In genomic region chr1:47936916-47937551, GRCh38 we compare ENCODE assay signal across 3 cellular contexts.
A peak's percentile ranks its signal among the peaks of the same experiment; 100 is the strongest.
TF ChIP-seq lines count a peak whose summit lies in the region.

No MANE protein-coding gene starts in this region.

TF ChIP-seq in HEK293, 187 proteins besides CTCF, POLR2A, EP300 and RAD21:
- TF ChIP-seq, protein P1, sequence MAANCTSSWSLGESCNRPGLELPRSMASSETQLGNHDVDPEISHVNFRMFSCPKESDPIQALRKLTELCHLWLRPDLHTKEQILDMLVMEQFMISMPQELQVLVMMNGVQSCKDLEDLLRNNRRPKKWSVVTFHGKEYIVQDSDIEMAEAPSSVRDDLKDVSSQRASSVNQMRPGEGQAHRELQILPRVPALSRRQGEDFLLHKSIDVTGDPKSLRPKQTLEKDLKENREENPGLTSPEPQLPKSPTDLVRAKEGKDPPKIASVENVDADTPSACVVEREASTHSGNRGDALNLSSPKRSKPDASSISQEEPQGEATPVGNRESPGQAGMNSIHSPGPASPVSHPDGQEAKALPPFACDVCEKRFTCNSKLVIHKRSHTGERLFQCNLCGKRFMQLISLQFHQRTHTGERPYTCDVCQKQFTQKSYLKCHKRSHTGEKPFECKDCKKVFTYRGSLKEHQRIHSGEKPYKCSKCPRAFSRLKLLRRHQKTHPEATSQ (tag by site-specific recombination; IDR thresholded peaks at IDR 0.05), result no peak
- no peak for TF ChIP-seq KLF8 (tag by site-specific recombination; IDR thresholded peaks at IDR 0.05)
- peak; percentile 7; the same call in 1 of the 2 replicates for TF ChIP-seq ZSCAN16 (tag by site-specific recombination; IDR thresholded peaks at IDR 0.05)
- TF ChIP-seq ZNF521 (tag by site-specific recombination; IDR thresholded peaks at IDR 0.05), result peak; percentile 66; the same call in 1 of the 2 replicates
- TF ChIP-seq, protein P2, sequence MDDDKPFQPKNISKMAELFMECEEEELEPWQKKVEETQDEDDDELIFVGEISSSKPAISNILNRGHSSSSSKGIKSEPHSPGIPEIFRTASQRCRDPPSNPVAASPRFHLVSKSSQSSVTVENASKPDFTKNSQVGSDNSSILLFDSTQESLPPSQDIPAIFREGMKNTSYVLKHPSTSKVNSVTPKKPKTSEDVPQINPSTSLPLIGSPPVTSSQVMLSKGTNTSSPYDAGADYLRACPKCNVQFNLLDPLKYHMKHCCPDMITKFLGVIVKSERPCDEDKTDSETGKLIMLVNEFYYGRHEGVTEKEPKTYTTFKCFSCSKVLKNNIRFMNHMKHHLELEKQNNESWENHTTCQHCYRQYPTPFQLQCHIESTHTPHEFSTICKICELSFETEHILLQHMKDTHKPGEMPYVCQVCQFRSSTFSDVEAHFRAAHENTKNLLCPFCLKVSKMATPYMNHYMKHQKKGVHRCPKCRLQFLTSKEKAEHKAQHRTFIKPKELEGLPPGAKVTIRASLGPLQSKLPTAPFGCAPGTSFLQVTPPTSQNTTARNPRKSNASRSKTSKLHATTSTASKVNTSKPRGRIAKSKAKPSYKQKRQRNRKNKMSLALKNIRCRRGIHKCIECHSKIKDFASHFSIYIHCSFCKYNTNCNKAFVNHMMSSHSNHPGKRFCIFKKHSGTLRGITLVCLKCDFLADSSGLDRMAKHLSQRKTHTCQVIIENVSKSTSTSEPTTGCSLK (tag by site-specific recombination; IDR thresholded peaks at IDR 0.05), result 0 out of 2 replicates have a peak, but pooled peaks have one; percentile 11
- TF ChIP-seq ZNF362 (tag by site-specific recombination; IDR thresholded peaks at IDR 0.05), result no peak
- no peak; the same call in 1 of the 2 replicates for TF ChIP-seq YY1 (tag by site-specific recombination; IDR thresholded peaks at IDR 0.05)
- peak; percentile 97 for TF ChIP-seq ZNF513 (tag by site-specific recombination; IDR thresholded peaks at IDR 0.05)
- 0 out of 2 replicates have a peak, but pooled peaks have one; percentile 36 for TF ChIP-seq ZNF621 (tag by site-specific recombination; IDR thresholded peaks at IDR 0.05)
- peak; percentile 51 for TF ChIP-seq ZNF133 (tag by site-specific recombination; IDR thresholded peaks at IDR 0.05)
- TF ChIP-seq ZNF747 (tag by site-specific recombination; IDR thresholded peaks at IDR 0.05), result 0 out of 2 replicates have a peak, but pooled peaks have one; percentile 60
- 0 out of 2 replicates have a peak, but pooled peaks have one; percentile 14 for TF ChIP-seq ZNF157 (tag by site-specific recombination; IDR thresholded peaks at IDR 0.05)

TF ChIP-seq in GM12878, 131 proteins besides CTCF, POLR2A, EP300 and RAD21:
- no peak for TF ChIP-seq JUNB (IDR thresholded peaks at IDR 0.05)
- no peak for TF ChIP-seq TBL1XR1 (IDR thresholded peaks at IDR 0.05; ENCODE audit: low read depth, low read length)
- TF ChIP-seq TCF12 (IDR thresholded peaks at IDR 0.05; ENCODE audit: low read depth, low read length), result no peak
- no peak for TF ChIP-seq NRF1 (conservative IDR thresholded peaks at IDR 0.05; ENCODE audit: low read depth, low read length)
- TF ChIP-seq SIN3A (IDR thresholded peaks at IDR 0.05; ENCODE audit: low read depth, low read length), result no peak
- peak; percentile 26 for TF ChIP-seq NR2C2 (IDR thresholded peaks at IDR 0.05; ENCODE audit: borderline replicate concordance, control insufficient read depth, insufficient read length, low read depth)
- no peak for TF ChIP-seq ZZZ3 (IDR thresholded peaks at IDR 0.05; ENCODE audit: control insufficient read depth, insufficient read length, low read depth)
- TF ChIP-seq IKZF1 (conservative IDR thresholded peaks at IDR 0.05), result no peak

TF ChIP-seq in H1, 55 proteins besides CTCF, POLR2A, EP300 and RAD21:
- TF ChIP-seq HDAC2 (IDR thresholded peaks at IDR 0.05; ENCODE audit: borderline replicate concordance in 1 of 2, low read depth in 2 of 2, low read length in 2 of 2) (no peak), TAF7 (optimal IDR thresholded peaks at IDR 0.05; ENCODE audit: borderline replicate concordance, low read depth, low read length) (no peak), TBP (IDR thresholded peaks at IDR 0.05; ENCODE audit: low read depth, low read length) (no peak), SIN3A (conservative IDR thresholded peaks at IDR 0.05 in 1 of 2, IDR thresholded peaks at IDR 0.05 in 1 of 2; ENCODE audit: low read depth in 1 of 2, low read length in 2 of 2) (no peak), SIX5 (IDR thresholded peaks at IDR 0.05; ENCODE audit: low read depth, low read length) (no peak), BRCA1 (IDR thresholded peaks at IDR 0.05; ENCODE audit: low read depth, low read length) (no peak), TCF12 (IDR thresholded peaks at IDR 0.05; ENCODE audit: low read depth, low read length) (no peak), GABPA (IDR thresholded peaks at IDR 0.05; ENCODE audit: borderline replicate concordance, insufficient read depth, low read length) (no peak), USF2 (IDR thresholded peaks at IDR 0.05; ENCODE audit: low read length) (no peak), POU5F1 (IDR thresholded peaks at IDR 0.05; ENCODE audit: low read depth, low read length) (no peak), POLR2AphosphoS5 (IDR thresholded peaks at IDR 0.05; ENCODE audit: low read depth, low read length) (no peak), GTF2F1 (IDR thresholded peaks at IDR 0.05; ENCODE audit: borderline replicate concordance, low read depth, low read length) (no peak)
- TF ChIP-seq, protein P3, sequence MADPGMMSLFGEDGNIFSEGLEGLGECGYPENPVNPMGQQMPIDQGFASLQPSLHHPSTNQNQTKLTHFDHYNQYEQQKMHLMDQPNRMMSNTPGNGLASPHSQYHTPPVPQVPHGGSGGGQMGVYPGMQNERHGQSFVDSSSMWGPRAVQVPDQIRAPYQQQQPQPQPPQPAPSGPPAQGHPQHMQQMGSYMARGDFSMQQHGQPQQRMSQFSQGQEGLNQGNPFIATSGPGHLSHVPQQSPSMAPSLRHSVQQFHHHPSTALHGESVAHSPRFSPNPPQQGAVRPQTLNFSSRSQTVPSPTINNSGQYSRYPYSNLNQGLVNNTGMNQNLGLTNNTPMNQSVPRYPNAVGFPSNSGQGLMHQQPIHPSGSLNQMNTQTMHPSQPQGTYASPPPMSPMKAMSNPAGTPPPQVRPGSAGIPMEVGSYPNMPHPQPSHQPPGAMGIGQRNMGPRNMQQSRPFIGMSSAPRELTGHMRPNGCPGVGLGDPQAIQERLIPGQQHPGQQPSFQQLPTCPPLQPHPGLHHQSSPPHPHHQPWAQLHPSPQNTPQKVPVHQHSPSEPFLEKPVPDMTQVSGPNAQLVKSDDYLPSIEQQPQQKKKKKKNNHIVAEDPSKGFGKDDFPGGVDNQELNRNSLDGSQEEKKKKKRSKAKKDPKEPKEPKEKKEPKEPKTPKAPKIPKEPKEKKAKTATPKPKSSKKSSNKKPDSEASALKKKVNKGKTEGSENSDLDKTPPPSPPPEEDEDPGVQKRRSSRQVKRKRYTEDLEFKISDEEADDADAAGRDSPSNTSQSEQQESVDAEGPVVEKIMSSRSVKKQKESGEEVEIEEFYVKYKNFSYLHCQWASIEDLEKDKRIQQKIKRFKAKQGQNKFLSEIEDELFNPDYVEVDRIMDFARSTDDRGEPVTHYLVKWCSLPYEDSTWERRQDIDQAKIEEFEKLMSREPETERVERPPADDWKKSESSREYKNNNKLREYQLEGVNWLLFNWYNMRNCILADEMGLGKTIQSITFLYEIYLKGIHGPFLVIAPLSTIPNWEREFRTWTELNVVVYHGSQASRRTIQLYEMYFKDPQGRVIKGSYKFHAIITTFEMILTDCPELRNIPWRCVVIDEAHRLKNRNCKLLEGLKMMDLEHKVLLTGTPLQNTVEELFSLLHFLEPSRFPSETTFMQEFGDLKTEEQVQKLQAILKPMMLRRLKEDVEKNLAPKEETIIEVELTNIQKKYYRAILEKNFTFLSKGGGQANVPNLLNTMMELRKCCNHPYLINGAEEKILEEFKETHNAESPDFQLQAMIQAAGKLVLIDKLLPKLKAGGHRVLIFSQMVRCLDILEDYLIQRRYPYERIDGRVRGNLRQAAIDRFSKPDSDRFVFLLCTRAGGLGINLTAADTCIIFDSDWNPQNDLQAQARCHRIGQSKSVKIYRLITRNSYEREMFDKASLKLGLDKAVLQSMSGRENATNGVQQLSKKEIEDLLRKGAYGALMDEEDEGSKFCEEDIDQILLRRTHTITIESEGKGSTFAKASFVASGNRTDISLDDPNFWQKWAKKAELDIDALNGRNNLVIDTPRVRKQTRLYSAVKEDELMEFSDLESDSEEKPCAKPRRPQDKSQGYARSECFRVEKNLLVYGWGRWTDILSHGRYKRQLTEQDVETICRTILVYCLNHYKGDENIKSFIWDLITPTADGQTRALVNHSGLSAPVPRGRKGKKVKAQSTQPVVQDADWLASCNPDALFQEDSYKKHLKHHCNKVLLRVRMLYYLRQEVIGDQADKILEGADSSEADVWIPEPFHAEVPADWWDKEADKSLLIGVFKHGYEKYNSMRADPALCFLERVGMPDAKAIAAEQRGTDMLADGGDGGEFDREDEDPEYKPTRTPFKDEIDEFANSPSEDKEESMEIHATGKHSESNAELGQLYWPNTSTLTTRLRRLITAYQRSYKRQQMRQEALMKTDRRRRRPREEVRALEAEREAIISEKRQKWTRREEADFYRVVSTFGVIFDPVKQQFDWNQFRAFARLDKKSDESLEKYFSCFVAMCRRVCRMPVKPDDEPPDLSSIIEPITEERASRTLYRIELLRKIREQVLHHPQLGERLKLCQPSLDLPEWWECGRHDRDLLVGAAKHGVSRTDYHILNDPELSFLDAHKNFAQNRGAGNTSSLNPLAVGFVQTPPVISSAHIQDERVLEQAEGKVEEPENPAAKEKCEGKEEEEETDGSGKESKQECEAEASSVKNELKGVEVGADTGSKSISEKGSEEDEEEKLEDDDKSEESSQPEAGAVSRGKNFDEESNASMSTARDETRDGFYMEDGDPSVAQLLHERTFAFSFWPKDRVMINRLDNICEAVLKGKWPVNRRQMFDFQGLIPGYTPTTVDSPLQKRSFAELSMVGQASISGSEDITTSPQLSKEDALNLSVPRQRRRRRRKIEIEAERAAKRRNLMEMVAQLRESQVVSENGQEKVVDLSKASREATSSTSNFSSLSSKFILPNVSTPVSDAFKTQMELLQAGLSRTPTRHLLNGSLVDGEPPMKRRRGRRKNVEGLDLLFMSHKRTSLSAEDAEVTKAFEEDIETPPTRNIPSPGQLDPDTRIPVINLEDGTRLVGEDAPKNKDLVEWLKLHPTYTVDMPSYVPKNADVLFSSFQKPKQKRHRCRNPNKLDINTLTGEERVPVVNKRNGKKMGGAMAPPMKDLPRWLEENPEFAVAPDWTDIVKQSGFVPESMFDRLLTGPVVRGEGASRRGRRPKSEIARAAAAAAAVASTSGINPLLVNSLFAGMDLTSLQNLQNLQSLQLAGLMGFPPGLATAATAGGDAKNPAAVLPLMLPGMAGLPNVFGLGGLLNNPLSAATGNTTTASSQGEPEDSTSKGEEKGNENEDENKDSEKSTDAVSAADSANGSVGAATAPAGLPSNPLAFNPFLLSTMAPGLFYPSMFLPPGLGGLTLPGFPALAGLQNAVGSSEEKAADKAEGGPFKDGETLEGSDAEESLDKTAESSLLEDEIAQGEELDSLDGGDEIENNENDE (IDR thresholded peaks at IDR 0.05; ENCODE audit: insufficient replicate concordance, low read length), result no peak
